9 cellular contexts compared by ENCODE assay signal in the genomic region with DNA sequence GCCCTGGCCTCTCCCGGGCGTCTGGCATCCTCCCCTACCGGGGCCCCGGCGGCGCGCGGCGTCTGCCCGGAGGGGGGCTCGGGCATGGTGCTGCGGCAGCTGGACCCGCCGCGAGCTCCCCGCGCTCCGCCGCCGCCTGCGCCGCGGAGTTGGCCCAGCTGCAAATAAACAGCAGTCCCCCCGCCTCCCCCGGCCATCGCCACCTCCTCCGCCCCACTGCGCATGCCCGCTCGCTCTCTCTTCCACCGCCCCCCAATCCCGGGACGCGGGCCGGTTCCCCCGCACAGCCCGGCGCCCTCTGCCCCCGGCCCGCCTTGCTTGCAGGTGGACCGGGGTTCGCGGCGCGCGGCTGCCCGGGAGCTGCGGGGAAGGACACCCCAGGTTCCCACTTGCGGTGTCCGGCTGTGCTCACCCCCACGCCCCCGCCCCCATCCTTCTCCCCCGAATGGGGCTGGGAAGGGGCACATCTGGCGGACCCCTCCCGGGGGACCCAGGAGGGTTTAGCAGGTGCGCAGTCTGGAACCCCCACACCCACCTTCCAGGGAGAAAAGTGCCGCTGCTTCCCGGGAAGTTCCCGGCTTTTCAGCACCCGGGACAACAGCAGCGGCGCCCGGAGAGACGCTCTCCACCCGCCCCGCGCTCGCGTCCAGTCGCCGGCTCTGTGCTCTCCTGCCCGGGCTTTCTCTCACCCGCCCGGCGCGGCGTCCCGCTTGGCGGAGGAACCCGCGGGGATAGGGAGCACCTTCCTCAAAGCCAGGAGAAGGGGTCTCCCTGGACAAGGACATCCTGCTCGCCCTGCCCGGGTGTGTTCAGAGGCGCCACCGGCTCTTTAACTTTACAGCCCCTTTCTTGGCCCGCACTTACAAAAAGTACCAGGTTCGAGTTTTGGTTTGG. TPM values are rescaled to one million over a fixed set of nuclear protein-coding genes. Genes with fewer than 3 reads are reported as not detected.
A peak's percentile ranks its signal among the peaks of the same experiment; 100 is the strongest.
DNase-seq lines count a peak whose midpoint lies in the region; ATAC-seq, FAIRE-seq and TF ChIP-seq lines count a peak whose summit lies in the region.
"Had no signal": no experiment of that assay in that cellular context is flagged by ENCODE, and none has a peak within 500 bp of the region (broad histone marks: within the 10 kb centered on the region; RNA-seq: fewer than 3 reads in every experiment).

Gene TMTC1, minus strand, starts transcription at position 170 of the 894 bp plus-strand sequence. CDS start 191 bp downstream, outside the sequence.

- ATAC-seq in GM21825 (IDR thresholded peaks at IDR 0.05; ENCODE audit: unreplicated experiment) (peak; percentile 15), HepG2 (peak; percentile 89), GM18502 (IDR thresholded peaks at IDR 0.05; ENCODE audit: poor library complexity, unreplicated experiment) (no peak)

- in situ Hi-C loops in HepG2 (cut with HindIII; ENCODE audit: extremely low pct_ligation_motif_present, low pct_unique_long_range_greater_than_20kb) = no loop called here

- H3K27ac ChIP-seq in HepG2 (ENCODE audit: extremely low read length, insufficient read depth, low read length) (no peak within 1 kb of the TSS), stomach smooth muscle (ENCODE audit: low read length) (peak within 1 kb of the TSS; percentile 85)

- H3K4me3 ChIP-seq in HepG2 (replicated peaks in 1 of 3; ENCODE audit: insufficient read depth in 1 of 3, low read depth in 2 of 3, low read length in 3 of 3) (peak within 1 kb of the TSS; percentile 54 to 68 (median 56); a peak in 5 of 6 replicates), stomach smooth muscle (ENCODE audit: low read length in 2 of 2) (peak within 1 kb of the TSS; percentile 93 to 96)

- no peak within 1 kb of the TSS for H2AFZ ChIP-seq in HepG2 (ENCODE audit: low read length)

- peak within 1 kb of the TSS; percentile 72 for H3K4me2 ChIP-seq in HepG2 (ENCODE audit: low read depth, low read length)

- H3K27ac Mint-ChIP-seq in dendritic cell treated with granulocyte-macrophage colony-stimulating factor and Interleukin-4, amounts not matched to agents 40 ng/mL and 50 ng/mL, for 4 days = peak within 1 kb of the TSS; percentile 91
- H3K27ac Mint-ChIP-seq: IgD-negative memory B cell had no signal

- TF ChIP-seq POLR2A in HepG2 (IDR thresholded peaks at IDR 0.05; ENCODE audit: insufficient read depth in 1 of 2, low read depth in 2 of 2, low read length in 2 of 2) = no peak

- intact Hi-C loops in dendritic cell treated with granulocyte-macrophage colony-stimulating factor and Interleukin-4, amounts not matched to agents 40 ng/mL and 50 ng/mL, for 4 days (cut with micrococcal nuclease) = no loop called here
- intact Hi-C loops in HepG2 (cut with micrococcal nuclease; ENCODE audit: unreplicated experiment) = loop anchor here (10.0 kb wide), 1 partner anchor 139 kb away; no protein-coding TSS in a partner anchor

- no peaks in the 10 kb centered on the region for H3K36me3 ChIP-seq in HepG2 (replicated peaks in 1 of 2; ENCODE audit: control insufficient read depth in 1 of 2, insufficient read depth in 2 of 2, low read length in 2 of 2)
- no peaks in the 10 kb centered on the region for H3K36me3 ChIP-seq in stomach smooth muscle (ENCODE audit: control insufficient read depth in 2 of 2, insufficient read depth in 2 of 2, low read length in 2 of 2)

- H3K36me3 Mint-ChIP-seq in dendritic cell treated with granulocyte-macrophage colony-stimulating factor and Interleukin-4, amounts not matched to agents 40 ng/mL and 50 ng/mL, for 4 days (ENCODE audit: low read depth) = peaks cover 5% of the 10 kb centered on the region
- H3K36me3 Mint-ChIP-seq: IgD-negative memory B cell had no signal

- no peak for TF ChIP-seq EP300 in HepG2 (IDR thresholded peaks at IDR 0.05; ENCODE audit: low read depth in 2 of 2, low read length in 2 of 2)
- no peak for TF ChIP-seq EP300 in HepG2 (CRISPR knock-in tag; IDR thresholded peaks at IDR 0.05; ENCODE audit: borderline replicate concordance)

- peaks cover 29% of the 10 kb centered on the region for H3K27me3 Mint-ChIP-seq in dendritic cell treated with granulocyte-macrophage colony-stimulating factor and Interleukin-4, amounts not matched to agents 40 ng/mL and 50 ng/mL, for 4 days

- no peak for TF ChIP-seq CTCF in HepG2 (CRISPR knock-in tag; IDR thresholded peaks at IDR 0.05)

- H3K4me1 Mint-ChIP-seq in dendritic cell treated with granulocyte-macrophage colony-stimulating factor and Interleukin-4, amounts not matched to agents 40 ng/mL and 50 ng/mL, for 4 days (ENCODE audit: low read depth) = peaks cover 16% of the 10 kb centered on the region

- no peaks in the 10 kb centered on the region for H4K20me1 ChIP-seq in HepG2 (ENCODE audit: insufficient read depth, low read length)

- no peak for TF ChIP-seq RAD21 in HepG2 (CRISPR knock-in tag; IDR thresholded peaks at IDR 0.05)

- CTCF ChIA-PET in HepG2 (lab: Yijun Ruan, JAX; ENCODE audit: low intra/inter-chr PET ratio, low total read pairs) = no interaction called here

- DNase-seq in C1 segment of cervical spinal cord (lab: John Stamatoyannopoulos, UW) (peak in 11 of 14 donors; percentile 25 to 84 (median 52)), NOMO-1 treated with DMSO at 0.1 percent for 48 hours (lab: John Stamatoyannopoulos, UW; ENCODE audit: unreplicated experiment) (peak; percentile 20), HepG2 (ENCODE audit: low spot score) (no peak)
- no peak for DNase-seq in activated effector memory CD4-positive, alpha-beta T cell treated with anti-CD3 and anti-CD28 coated beads, Interleukin-2, amount 50 U/mL, for 16 hours

- POLR2A ChIA-PET in HepG2 (lab: Yijun Ruan, JAX) = no interaction called here

- H3K27me3 ChIP-seq in HepG2 (ENCODE audit: control insufficient read depth in 1 of 2, insufficient read depth in 2 of 2, low read length in 2 of 2) (peaks cover 0 to 41% of the 10 kb centered on the region in 2 experiments; a peak in 3 of 5 replicates), stomach smooth muscle (ENCODE audit: control insufficient read depth in 1 of 2, insufficient read depth in 2 of 2, low read length in 2 of 2) (no peaks in the 10 kb centered on the region)

- H3K4me3 Mint-ChIP-seq in dendritic cell treated with granulocyte-macrophage colony-stimulating factor and Interleukin-4, amounts not matched to agents 40 ng/mL and 50 ng/mL, for 4 days = peak within 1 kb of the TSS; percentile 95

- no peak for FAIRE-seq in HepG2 (lab: Jason Lieb, UNC)

- 0% methylated on average over 13 of the region's 87 CpGs for WGBS in HepG2 (ENCODE audit: low lambda C conversion rate)

- no TSS peak for BruUV-seq in HepG2 (replicated peaks; lab: Mats Ljungman, UMichigan)

- H3K79me2 ChIP-seq in HepG2 (ENCODE audit: insufficient read depth, low read length) = no peaks in the 10 kb centered on the region

- H3K9me3 ChIP-seq in HepG2 (ENCODE audit: low read length) (no peaks in the 10 kb centered on the region), stomach smooth muscle (ENCODE audit: control insufficient read depth in 2 of 2, low read length in 2 of 2) (no peaks in the 10 kb centered on the region)

- no peaks in the 10 kb centered on the region for H3K9me3 Mint-ChIP-seq in dendritic cell treated with granulocyte-macrophage colony-stimulating factor and Interleukin-4, amounts not matched to agents 40 ng/mL and 50 ng/mL, for 4 days

- H3K9ac ChIP-seq in HepG2 (ENCODE audit: insufficient read depth, low read depth, low read length) (no peak within 1 kb of the TSS), stomach smooth muscle (ENCODE audit: low read length in 2 of 2) (peak within 1 kb of the TSS; percentile 73 to 93)

- 0 out of 2 replicates have a peak, but pooled peaks cover 10% of the 10 kb centered on the region for H3K4me1 ChIP-seq in HepG2 (ENCODE audit: insufficient read depth, low read length)
- H3K4me1 ChIP-seq in stomach smooth muscle (ENCODE audit: control insufficient read depth, insufficient read depth, low read length) = peaks cover 3% of the 10 kb centered on the region

TF ChIP-seq in HepG2, 621 proteins besides CTCF, POLR2A, EP300 and RAD21 (continues in another document):
- TF ChIP-seq HCFC1 (IDR thresholded peaks at IDR 0.05; ENCODE audit: low read depth, low read length) (no peak), ZNF615 (CRISPR knock-in tag; IDR thresholded peaks at IDR 0.05; ENCODE audit: borderline replicate concordance) (no peak)

RNA-seq across cellular contexts. Expression of gene TMTC1, which starts in this region (rescaled TPM):
- 1.4 and 1.8 TPM in 2 replicates for total RNA-seq in HepG2 (2016; rRNA removed; fragmentation: Illumina TruSeq; extraction: Trizol)
- total RNA-seq in HepG2 (2016; cell fraction: cytosol; rRNA removed; fragmentation: Illumina TruSeq; extraction: Trizol; ENCODE audit: low read depth) = 0.35 and 0.71 TPM in 2 replicates
- 1.6 and 1.8 TPM in 2 replicates for total RNA-seq in HepG2 (2016; cell fraction: insoluble cytoplasmic fraction; rRNA removed; fragmentation: Illumina TruSeq; extraction: Trizol)
- 1.00 and 1.1 TPM in 2 replicates for total RNA-seq in HepG2 (2016; cell fraction: membrane; rRNA removed; fragmentation: Illumina TruSeq; extraction: Trizol)
- 2.6 and 2.8 TPM in 2 replicates for total RNA-seq in HepG2 (2016; cell fraction: nucleus; rRNA removed; fragmentation: Illumina TruSeq; extraction: Trizol)
- polyA plus RNA-seq in HepG2 (2011; rRNA removed) = 0.69 and 1.1 TPM in 2 replicates
- polyA plus RNA-seq in HepG2 (2011; cell fraction: cytosol; rRNA removed) = 0.44 and 0.50 TPM in 2 replicates
- polyA plus RNA-seq in HepG2 (2011; cell fraction: nucleus; rRNA removed) = 0.23 and 0.31 TPM in 2 replicates
- polyA plus RNA-seq in HepG2 (2012) = 0.42 and 0.63 TPM in 2 replicates
- 0.24 and 0.34 TPM in 2 replicates for polyA plus RNA-seq in HepG2 (2016; cell fraction: cytosol; fragmentation: Illumina TruSeq; extraction: Trizol; ENCODE audit: low read depth)
- 0.56 and 1.1 TPM in 2 replicates for polyA plus RNA-seq in HepG2 (2016; cell fraction: insoluble cytoplasmic fraction; fragmentation: Illumina TruSeq; extraction: Trizol; ENCODE audit: low read depth)
- 0.34 and 0.71 TPM in 2 replicates for polyA plus RNA-seq in HepG2 (2016; cell fraction: membrane; fragmentation: Illumina TruSeq; extraction: Trizol; ENCODE audit: low read depth)
- polyA plus RNA-seq in HepG2 (2016; cell fraction: nucleus; fragmentation: Illumina TruSeq; extraction: Trizol; ENCODE audit: insufficient read depth, low read depth) = 1.3 and 1.6 TPM in 2 replicates
- 1.0 and 109 TPM in 2 replicates for polyA minus RNA-seq in HepG2 (2011; rRNA and poly(A)+ RNA removed; ENCODE audit: low replicate concordance)
- polyA minus RNA-seq in HepG2 (2011; cell fraction: cytosol; rRNA and poly(A)+ RNA removed) = 1.1 and 1.4 TPM in 2 replicates
- 1.8 and 3.0 TPM in 2 replicates for polyA minus RNA-seq in HepG2 (2011; cell fraction: nucleus; rRNA and poly(A)+ RNA removed)
- polyA plus RNA-seq: IgD-negative memory B cell had no signal

Comparison
In these comparisons a context has a peak if more than half of its experiments do, and no peak if none do; other contexts are left out.
1. DNase-seq: peak in C1 segment of cervical spinal cord (11 of 14) and NOMO-1 treated with DMSO at 0.1 percent for 48 hours (single experiment); none in HepG2 (single experiment) and activated effector memory CD4-positive, alpha-beta T cell treated with anti-CD3 and anti-CD28 coated beads, Interleukin-2, amount 50 U/mL, for 16 hours (single experiment).